In genomic region chr18:55419939-55420664, GRCh38 we compare ENCODE assay signal across 8 cellular contexts.
A peak's percentile ranks its signal among the peaks of the same experiment; 100 is the strongest.
DNase-seq lines count a peak whose midpoint lies in the region; ATAC-seq, FAIRE-seq and TF ChIP-seq lines count a peak whose summit lies in the region.

No MANE protein-coding gene starts in this region.

- H3K4me1 ChIP-seq in BLaER1, result peaks cover 63% of the 10 kb centered on the region
- peaks cover 29% of the 10 kb centered on the region for H3K4me1 ChIP-seq in astrocyte (ENCODE audit: insufficient read depth, low read length)
- no peaks in the 10 kb centered on the region for H3K4me1 ChIP-seq in mucosa of rectum (ENCODE audit: control insufficient read depth in 2 of 2, insufficient read depth in 2 of 2, low read length in 2 of 2)

- H3K27ac ChIP-seq in BLaER1, result peak overlapping the region; percentile 89
- peak overlapping the region; percentile 25 for H3K27ac ChIP-seq in astrocyte (ENCODE audit: low read depth, low read length)
- H3K27ac ChIP-seq in mucosa of rectum (ENCODE audit: low read depth in 2 of 2, low read length in 2 of 2), result peak overlapping the region; percentile 29 to 57

- peaks cover 82% of the 10 kb centered on the region for H3K79me2 ChIP-seq in astrocyte (ENCODE audit: insufficient read depth, low read length)

- H2AFZ ChIP-seq in astrocyte (ENCODE audit: low read depth, low read length), result no peak overlapping the region

- peaks cover 47% of the 10 kb centered on the region for H3K4me1 Mint-ChIP-seq in astrocyte (ENCODE audit: low read depth, unreplicated experiment)
- peaks cover 15% of the 10 kb centered on the region for H3K4me1 Mint-ChIP-seq in progenitor cell of endocrine pancreas (ENCODE audit: low read depth)

- peaks cover 39% of the 10 kb centered on the region for H4K20me1 ChIP-seq in BLaER1
- no peaks in the 10 kb centered on the region for H4K20me1 ChIP-seq in astrocyte (ENCODE audit: insufficient read depth, low read length)

- H3K9ac ChIP-seq in BLaER1 (peak overlapping the region; percentile 87), astrocyte (ENCODE audit: low read length) (peak overlapping the region; percentile 74), mucosa of rectum (ENCODE audit: low read depth in 1 of 2, low read length in 2 of 2) (no peak overlapping the region)

- H3K27ac Mint-ChIP-seq in astrocyte (ENCODE audit: unreplicated experiment) (peak overlapping the region; percentile 59), progenitor cell of endocrine pancreas (no peak overlapping the region)

- peak; percentile 25 for ATAC-seq in HG02571 (IDR thresholded peaks at IDR 0.05; ENCODE audit: unreplicated experiment)

- peak; percentile 52 for DNase-seq in astrocyte (ENCODE audit: low read depth)
- DNase-seq in activated CD8-positive, alpha-beta memory T cell treated with anti-CD3 and anti-CD28 coated beads for 24 hours, result no peak
- DNase-seq in NCI-H345 treated with DMSO at 0.1 percent for 48 hours (lab: John Stamatoyannopoulos, UW; ENCODE audit: unreplicated experiment), result no peak
- no peak for DNase-seq in NCI-H2029 treated with DMSO at 0.1 percent for 48 hours (lab: John Stamatoyannopoulos, UW)
- DNase-seq in progenitor cell of endocrine pancreas (ENCODE audit: low spot score, unreplicated experiment), result no peak

- H3K4me2 ChIP-seq in BLaER1 (peak overlapping the region; percentile 86), astrocyte (ENCODE audit: low read length) (peak overlapping the region; percentile 90)

- H3K36me3 ChIP-seq in BLaER1 (no peaks in the 10 kb centered on the region), astrocyte (ENCODE audit: insufficient read depth, low read length) (no peaks in the 10 kb centered on the region), mucosa of rectum (ENCODE audit: control insufficient read depth in 2 of 2, insufficient read depth in 2 of 2, low read length in 2 of 2) (no peaks in the 10 kb centered on the region)

- no peaks in the 10 kb centered on the region for H3K9me3 Mint-ChIP-seq in astrocyte (ENCODE audit: unreplicated experiment)
- no peaks in the 10 kb centered on the region for H3K9me3 Mint-ChIP-seq in progenitor cell of endocrine pancreas (ENCODE audit: low read depth)

- TF ChIP-seq CTCF in astrocyte (IDR thresholded peaks at IDR 0.05; ENCODE audit: insufficient read depth, low read depth, low read length) (no peak), progenitor cell of endocrine pancreas (IDR thresholded peaks at IDR 0.05; ENCODE audit: unreplicated experiment) (no peak)

- peak overlapping the region; percentile 69 for H3K4me3 ChIP-seq in BLaER1
- peak overlapping the region; percentile 17 for H3K4me3 ChIP-seq in astrocyte (ENCODE audit: insufficient read depth, low read depth, low read length)
- H3K4me3 ChIP-seq in mucosa of rectum (ENCODE audit: low read length in 2 of 2), result peak overlapping the region in 1 of 2 donors; percentile 4

- H3K36me3 Mint-ChIP-seq in astrocyte (ENCODE audit: low read depth, unreplicated experiment) (no peaks in the 10 kb centered on the region), progenitor cell of endocrine pancreas (ENCODE audit: insufficient read depth) (no peaks in the 10 kb centered on the region)

- peak; percentile 60 for FAIRE-seq in astrocyte (lab: Jason Lieb, UNC)

- H3K27me3 ChIP-seq in BLaER1 (no peaks in the 10 kb centered on the region), astrocyte (ENCODE audit: insufficient read depth, low read length) (no peaks in the 10 kb centered on the region), mucosa of rectum (ENCODE audit: control insufficient read depth in 2 of 2, insufficient read depth in 2 of 2, low read length in 2 of 2) (no peaks in the 10 kb centered on the region)

- peak overlapping the region; percentile 28 for H3K4me3 Mint-ChIP-seq in astrocyte (ENCODE audit: unreplicated experiment)
- H3K4me3 Mint-ChIP-seq in progenitor cell of endocrine pancreas (ENCODE audit: low read depth), result no peak overlapping the region

- no peaks in the 10 kb centered on the region for H3K27me3 Mint-ChIP-seq in astrocyte (ENCODE audit: low read depth, unreplicated experiment)
- H3K27me3 Mint-ChIP-seq in progenitor cell of endocrine pancreas, result no peaks in the 10 kb centered on the region

- H3K9me3 ChIP-seq in BLaER1, result no peaks in the 10 kb centered on the region
- no peaks in the 10 kb centered on the region for H3K9me3 ChIP-seq in astrocyte (ENCODE audit: insufficient read depth, low read depth, low read length)
- H3K9me3 ChIP-seq in mucosa of rectum (ENCODE audit: control insufficient read depth in 2 of 2, low read length in 2 of 2), result no peaks in the 10 kb centered on the region

Comparison
In these comparisons a context has a peak if more than half of its experiments do, and no peak if none do; other contexts are left out.
1. H3K27ac ChIP-seq: peak in every context shown above with its lines; median percentile 89 in BLaER1; 43 in mucosa of rectum; 25 in astrocyte.
2. H3K9ac ChIP-seq: peak in BLaER1 (single experiment) and astrocyte (single experiment); none in mucosa of rectum (0 of 2).